Comparison of ENCODE assay signal across 1 cellular context in genomic region chr1:27563407-27564263, GRCh38.
TF ChIP-seq lines count a peak whose summit lies in the region.

No MANE protein-coding gene starts in this region.

TF ChIP-seq in HepG2, 621 proteins besides CTCF, POLR2A, EP300 and RAD21 (continued from another document and continues in another):
- peak; percentile 85; the same call in 1 of the 2 replicates for TF ChIP-seq ZBTB10 (CRISPR knock-in tag; IDR thresholded peaks at IDR 0.05; ENCODE audit: borderline replicate concordance)
- no peak for TF ChIP-seq ZFP36 (IDR thresholded peaks at IDR 0.05; ENCODE audit: borderline replicate concordance, low read depth, low read length, partially characterized antibody)
- peak; percentile 50; the same call in 1 of the 2 replicates for TF ChIP-seq ZNF143 (CRISPR knock-in tag; IDR thresholded peaks at IDR 0.05)
- TF ChIP-seq ZNF468 (CRISPR knock-in tag; IDR thresholded peaks at IDR 0.05), result no peak
- TF ChIP-seq ZNF891 (CRISPR knock-in tag; IDR thresholded peaks at IDR 0.05), result no peak; the same call in 1 of the 2 replicates
- peak; percentile 51 for TF ChIP-seq CEBPG (CRISPR knock-in tag; IDR thresholded peaks at IDR 0.05)
- peak; percentile 22; the same call in 1 of the 2 replicates for TF ChIP-seq ZKSCAN1 (IDR thresholded peaks at IDR 0.05; ENCODE audit: low read length)
- TF ChIP-seq ISL2 (CRISPR knock-in tag; IDR thresholded peaks at IDR 0.05), result peak; percentile 81
- TF ChIP-seq BCLAF1 (IDR thresholded peaks at IDR 0.05), result no peak
- TF ChIP-seq SKIL (CRISPR knock-in tag; IDR thresholded peaks at IDR 0.05; ENCODE audit: borderline replicate concordance), result peak; percentile 90
- TF ChIP-seq MXD4 (CRISPR knock-in tag; IDR thresholded peaks at IDR 0.05), result peak; percentile 84
- TF ChIP-seq NKX3-1 (CRISPR knock-in tag; IDR thresholded peaks at IDR 0.05), result no peak
- 0 out of 2 replicates have a peak, but pooled peaks have one; percentile 60 for TF ChIP-seq ZNF777 (CRISPR knock-in tag; IDR thresholded peaks at IDR 0.05)
- TF ChIP-seq ELF1 (CRISPR knock-in tag; IDR thresholded peaks at IDR 0.05), result peak; percentile 71; the same call in 1 of the 2 replicates
- peak; percentile 62; the same call in 1 of the 2 replicates for TF ChIP-seq ZNF800 (CRISPR knock-in tag; IDR thresholded peaks at IDR 0.05)
- TF ChIP-seq ATF3 (CRISPR knock-in tag; IDR thresholded peaks at IDR 0.05), result peak; percentile 87
- TF ChIP-seq ZNF12 (CRISPR knock-in tag; IDR thresholded peaks at IDR 0.05), result peak; percentile 96
- peak; percentile 29 for TF ChIP-seq MNT (IDR thresholded peaks at IDR 0.05)
- peak; percentile 48; the same call in 1 of the 2 replicates for TF ChIP-seq ZNF589 (CRISPR knock-in tag; conservative IDR thresholded peaks at IDR 0.05)
- peak; percentile 78; the same call in 1 of the 2 replicates for TF ChIP-seq ZNF710 (CRISPR knock-in tag; IDR thresholded peaks at IDR 0.05; ENCODE audit: borderline replicate concordance)
- TF ChIP-seq PBX3 (CRISPR knock-in tag; IDR thresholded peaks at IDR 0.05; ENCODE audit: borderline replicate concordance), result no peak
- TF ChIP-seq ZNF549 (CRISPR knock-in tag; IDR thresholded peaks at IDR 0.05), result no peak
- TF ChIP-seq MYPOP (CRISPR knock-in tag; IDR thresholded peaks at IDR 0.05), result 0 out of 2 replicates have a peak, but pooled peaks have one; percentile 39
- TF ChIP-seq ZSCAN5A (CRISPR knock-in tag; IDR thresholded peaks at IDR 0.05; ENCODE audit: borderline replicate concordance), result no peak
- peak; percentile 92 for TF ChIP-seq SALL1 (CRISPR knock-in tag; IDR thresholded peaks at IDR 0.05)
- peak; percentile 56; the same call in 1 of the 2 replicates for TF ChIP-seq ZNF460 (CRISPR knock-in tag; IDR thresholded peaks at IDR 0.05; ENCODE audit: borderline replicate concordance)
- TF ChIP-seq CBX1 (IDR thresholded peaks at IDR 0.05; ENCODE audit: low read depth), result peak; percentile 81
- TF ChIP-seq ZNF839 (CRISPR knock-in tag; IDR thresholded peaks at IDR 0.05; ENCODE audit: borderline replicate concordance), result no peak
- no peak for TF ChIP-seq ZNF510 (CRISPR knock-in tag; IDR thresholded peaks at IDR 0.05; ENCODE audit: low read depth)
